In genomic region chr1:64031191-64031590, GRCh38 we compare ENCODE assay signal across 19 cellular contexts.
"Had no signal": no experiment of that assay in that cellular context is flagged by ENCODE, and none has a peak within 500 bp of the region (broad histone marks: within the 10 kb centered on the region; RNA-seq: fewer than 3 reads in every experiment).

No MANE protein-coding gene starts in this region.

- H3K9me3 ChIP-seq: body of pancreas, gastrocnemius medialis, neutrophil, thyroid gland, uterus had no signal

- ATAC-seq: activated CD4-positive, alpha-beta T cell treated with anti-CD3 and anti-CD28 coated beads for 36 hours; body of pancreas; gastrocnemius medialis; left colon; naive thymus-derived CD8-positive, alpha-beta T cell; stimulated activated naive B cell treated with anti-CD40 and anti-IgM and Interleukin-4, amounts not matched to agents 10 μg/mL and 1 μg/mL and 100 μg/mL, for 72 hours; T-helper 17 cell had no signal

- H3K4me1 ChIP-seq: body of pancreas, gastrocnemius medialis, thyroid gland, uterus had no signal

- H3K36me3 ChIP-seq: gastrocnemius medialis, neutrophil, thyroid gland, uterus had no signal

- H3K4me3 ChIP-seq: body of pancreas, gastrocnemius medialis, skin epidermis, thyroid gland, uterus had no signal

- DNase-seq: activated CD4-positive, alpha-beta memory T cell treated with anti-CD3 and anti-CD28 coated beads, Interleukin-2, amount 10 ng/mL, durations not matched to agents 7 days and 5 days; activated CD4-positive, alpha-beta T cell treated with anti-CD3 and anti-CD28 coated beads for 36 hours; activated naive CD4-positive, alpha-beta T cell treated with anti-CD3 and anti-CD28 coated beads, Interleukin-2, amount 50 U/mL, for 16 hours; activated T-cell treated with anti-CD3 and anti-CD28 coated beads, Interleukin-2, amount 50 U/mL, for 24 hours; body of pancreas; effector memory CD4-positive, alpha-beta T cell; gastrocnemius medialis; left colon; naive thymus-derived CD8-positive, alpha-beta T cell; posterior cingulate gyrus; retina; stimulated activated CD4-positive, alpha-beta T cell treated with anti-CD3 and anti-CD28 coated beads, Interleukin-15, amount 100 ng/mL, for 24 hours; stimulated activated CD4-positive, alpha-beta T cell treated with anti-CD3 and anti-CD28 coated beads, Interleukin-4, amount 100 ng/mL, for 1 hour; stimulated activated naive B cell treated with anti-CD40 and anti-IgM and Interleukin-4, amounts not matched to agents 10 μg/mL and 1 μg/mL and 100 μg/mL, for 72 hours; T-helper 17 cell; thyroid gland had no signal

- H3K27me3 ChIP-seq: body of pancreas, gastrocnemius medialis, neutrophil, thyroid gland, uterus had no signal

- H3K27ac ChIP-seq: body of pancreas, gastrocnemius medialis, neutrophil, skin epidermis, thyroid gland had no signal
